In genomic region chr19:5281588-5281987, GRCh38 we compare ENCODE assay signal across 18 cellular contexts. TPM values are rescaled to one million over a fixed set of nuclear protein-coding genes. Genes with fewer than 3 reads are reported as not detected.
A peak's percentile ranks its signal among the peaks of the same experiment; 100 is the strongest.
DNase-seq lines count a peak whose midpoint lies in the region; ATAC-seq, FAIRE-seq and TF ChIP-seq lines count a peak whose summit lies in the region.
"Had no signal": no experiment of that assay in that cellular context is flagged by ENCODE, and none has a peak within 500 bp of the region (broad histone marks: within the 10 kb centered on the region; RNA-seq: fewer than 3 reads in every experiment).

No MANE protein-coding gene starts in this region.

- H3K79me2 ChIP-seq in osteoblast (ENCODE audit: insufficient read depth, low read length), result peaks cover 8% of the 10 kb centered on the region

- FAIRE-seq in bronchial epithelial cell (lab: Jason Lieb, UNC), result peak; percentile 62
- FAIRE-seq: GM19239 had no signal

- no peaks in the 10 kb centered on the region for H3K9me3 ChIP-seq in left ventricle myocardium inferior (replicated peaks)
- no peaks in the 10 kb centered on the region for H3K9me3 ChIP-seq in osteoblast (ENCODE audit: low read depth, low read length)

- H4K20me1 ChIP-seq in osteoblast (ENCODE audit: insufficient read depth, low read length), result peaks cover 18% of the 10 kb centered on the region

- DNase-seq in bronchial epithelial cell (ENCODE audit: low read depth) (no peak), left ventricle myocardium inferior (peak; percentile 84), osteoblast (ENCODE audit: insufficient read length, low spot score, missing footprints) (peak; percentile 80), ureter (ENCODE audit: low spot score) (peak; percentile 77), MV-4-11 (lab: John Stamatoyannopoulos, UW) (no peak)
- no peak for DNase-seq in activated naive CD4-positive, alpha-beta T cell treated with anti-CD3 and anti-CD28 coated beads, Interleukin-2, amount 50 U/mL, for 16 hours
- DNase-seq: activated B cell treated with CpG ODN at 0.5 μM for 24 hours; activated gamma-delta T cell; CD8-positive, alpha-beta T cell; GDM1; mesendoderm; NCI-H510A treated with DMSO at 0.1 percent for 48 hours; OCI-M1; stimulated activated CD4-positive, alpha-beta T cell treated with anti-CD3 and anti-CD28 coated beads, Interleukin-12 subunit alpha, Interleukin-12 subunit beta, amount 100 ng/mL, for 4 hours; SW 1271 had no signal

- H3K27me3 ChIP-seq in bronchial epithelial cell (ENCODE audit: control insufficient read depth, insufficient read depth, low read length), result no peaks in the 10 kb centered on the region
- no peaks in the 10 kb centered on the region for H3K27me3 ChIP-seq in left ventricle myocardium inferior (ENCODE audit: low read depth)
- no peaks in the 10 kb centered on the region for H3K27me3 ChIP-seq in osteoblast (ENCODE audit: insufficient read depth, low read length)
- H3K27me3 ChIP-seq: cardiac muscle cell had no signal

- no peak overlapping the region for H3K4me3 ChIP-seq in bronchial epithelial cell (ENCODE audit: low read depth, low read length)
- no peak overlapping the region for H3K4me3 ChIP-seq in left ventricle myocardium inferior
- no peak overlapping the region for H3K4me3 ChIP-seq in osteoblast (ENCODE audit: insufficient read depth, low read length)
- H3K4me3 ChIP-seq: cardiac muscle cell had no signal

- H3K4me2 ChIP-seq in osteoblast (ENCODE audit: insufficient read depth, low read length), result no peak overlapping the region

- TF ChIP-seq CTCF in bronchial epithelial cell (IDR thresholded peaks at IDR 0.05; ENCODE audit: insufficient read depth, low read length, severe bottlenecking) (no peak), left ventricle myocardium inferior (IDR thresholded peaks at IDR 0.05; ENCODE audit: borderline replicate concordance) (no peak), osteoblast (IDR thresholded peaks at IDR 0.05; ENCODE audit: extremely low read depth, low read depth, low read length) (no peak)

- H2AFZ ChIP-seq in osteoblast (ENCODE audit: low read length), result no peak overlapping the region

- H3K27ac ChIP-seq in left ventricle myocardium inferior (replicated peaks) (peak overlapping the region; percentile 78), osteoblast (ENCODE audit: low read depth, low read length) (no peak overlapping the region)
- H3K27ac ChIP-seq: cardiac muscle cell had no signal

- H3K36me3 ChIP-seq in bronchial epithelial cell (ENCODE audit: control insufficient read depth, insufficient read depth, low read length) (no peaks in the 10 kb centered on the region), left ventricle myocardium inferior (peaks cover 17% of the 10 kb centered on the region), osteoblast (ENCODE audit: insufficient read depth, low read length) (peaks cover 20% of the 10 kb centered on the region)

- intact Hi-C loops in left ventricle myocardium inferior (cut with micrococcal nuclease), result no loop called here

- ATAC-seq in GM18519 (IDR thresholded peaks at IDR 0.05; ENCODE audit: low FRiP score, unreplicated experiment), result no peak
- ATAC-seq: CD8-positive, alpha-beta T cell had no signal

- peaks cover 29% of the 10 kb centered on the region for H3K4me1 ChIP-seq in left ventricle myocardium inferior
- H3K4me1 ChIP-seq in osteoblast (ENCODE audit: insufficient read depth, low read length), result no peaks in the 10 kb centered on the region

RNA-seq across cellular contexts. Expression of gene PTPRS, which starts 59.0 kb away (rescaled TPM):
- total RNA-seq in bronchial epithelial cell, result 7.4 and 10.3 TPM in 2 replicates
- 40.0 TPM for total RNA-seq in left ventricle myocardium inferior
- 218 and 227 TPM in 2 replicates for total RNA-seq in osteoblast
- 163 TPM for total RNA-seq in ureter

Comparison
In these comparisons a context has a peak if more than half of its experiments do, and no peak if none do; other contexts are left out.
1. DNase-seq: peak in left ventricle myocardium inferior (single experiment), osteoblast (single experiment) and ureter (single experiment); none in bronchial epithelial cell (single experiment), MV-4-11 (single experiment) and activated naive CD4-positive, alpha-beta T cell treated with anti-CD3 and anti-CD28 coated beads, Interleukin-2, amount 50 U/mL, for 16 hours (single experiment).